In genomic region chr1:90725961-90726715, GRCh38 we compare ENCODE assay signal across 8 cellular contexts. TPM values are rescaled to one million over a fixed set of nuclear protein-coding genes. Genes with fewer than 3 reads are reported as not detected.
A peak's percentile ranks its signal among the peaks of the same experiment; 100 is the strongest.
DNase-seq lines count a peak whose midpoint lies in the region.

No MANE protein-coding gene starts in this region.

- H3K27me3 Mint-ChIP-seq in activated naive CD8-positive, alpha-beta T cell treated with anti-CD3 and anti-CD28 coated beads for 36 hours: peaks cover 100% of the 10 kb centered on the region
- H3K27me3 Mint-ChIP-seq in immature natural killer cell (ENCODE audit: low read depth in 3 of 3): peaks cover 60 to 76% (median 73%) of the 10 kb centered on the region in 3 donors

- H3K4me1 Mint-ChIP-seq in activated naive CD8-positive, alpha-beta T cell treated with anti-CD3 and anti-CD28 coated beads for 36 hours: peaks cover 48% of the 10 kb centered on the region
- peaks cover 61 to 88% of the 10 kb centered on the region in 2 donors for H3K4me1 Mint-ChIP-seq in immature natural killer cell

- H3K27me3 ChIP-seq in HUES6 (ENCODE audit: control insufficient read depth, insufficient read depth, low read length): peaks cover 100% of the 10 kb centered on the region
- H3K27me3 ChIP-seq in skeletal muscle satellite cell (ENCODE audit: control insufficient read depth, insufficient read depth, low read length): peaks cover 97% of the 10 kb centered on the region

- no peaks in the 10 kb centered on the region for H3K36me3 ChIP-seq in HUES6 (ENCODE audit: control insufficient read depth, insufficient read depth, low read length)
- H3K36me3 ChIP-seq in skeletal muscle satellite cell (ENCODE audit: insufficient read depth, low read length): no peaks in the 10 kb centered on the region

- H3K27ac ChIP-seq in HUES6 (ENCODE audit: low read depth, low read length) (no peak overlapping the region), caudate nucleus (ENCODE audit: low read depth, low read length) (no peak overlapping the region)

- peak overlapping the region; percentile 58 for H3K27ac Mint-ChIP-seq in activated naive CD8-positive, alpha-beta T cell treated with anti-CD3 and anti-CD28 coated beads for 36 hours
- peak overlapping the region in 2 of 6 donors; percentile 4 to 47 for H3K27ac Mint-ChIP-seq in immature natural killer cell

- H3K4me1 ChIP-seq in HUES6 (ENCODE audit: control insufficient read depth, insufficient read depth, low read length) (peaks cover 51% of the 10 kb centered on the region), skeletal muscle satellite cell (ENCODE audit: control insufficient read depth, insufficient read depth, low read length) (peaks cover 6% of the 10 kb centered on the region)

- peaks cover 16% of the 10 kb centered on the region for H3K36me3 Mint-ChIP-seq in activated naive CD8-positive, alpha-beta T cell treated with anti-CD3 and anti-CD28 coated beads for 36 hours
- H3K36me3 Mint-ChIP-seq in immature natural killer cell: peaks cover 0 to 5% (median 0%) of the 10 kb centered on the region in 3 donors

- peak overlapping the region; percentile 70 for H3K4me2 ChIP-seq in skeletal muscle satellite cell (ENCODE audit: low read length)

- no peak for DNase-seq in activated naive CD8-positive, alpha-beta T cell treated with anti-CD3 and anti-CD28 coated beads for 36 hours
- DNase-seq in immature natural killer cell: no peak
- DNase-seq in activated CD8-positive, alpha-beta memory T cell treated with anti-CD3 and anti-CD28 coated beads, Interleukin-2, amount 50 U/mL, for 48 hours: no peak
- DNase-seq in caudate nucleus (lab: John Stamatoyannopoulos, UW): no peak
- DNase-seq in SHP77 treated with DMSO at 0.1 percent for 48 hours (lab: John Stamatoyannopoulos, UW): no peak
- no peak for DNase-seq in central memory CD4-positive, alpha-beta T cell

- peaks cover 11% of the 10 kb centered on the region for H3K9me3 Mint-ChIP-seq in activated naive CD8-positive, alpha-beta T cell treated with anti-CD3 and anti-CD28 coated beads for 36 hours
- H3K9me3 Mint-ChIP-seq in immature natural killer cell: peaks cover 0 to 29% (median 6%) of the 10 kb centered on the region in 6 donors

- H3K4me3 Mint-ChIP-seq in activated naive CD8-positive, alpha-beta T cell treated with anti-CD3 and anti-CD28 coated beads for 36 hours: peak overlapping the region; percentile 65
- H3K4me3 Mint-ChIP-seq in immature natural killer cell: peak overlapping the region; percentile 64 to 85 (median 66)

- peak overlapping the region; percentile 66 for H3K4me3 ChIP-seq in HUES6 (ENCODE audit: low read depth, low read length)
- H3K4me3 ChIP-seq in skeletal muscle satellite cell (ENCODE audit: low read length): peak overlapping the region; percentile 56

- H3K9ac ChIP-seq in HUES6 (ENCODE audit: low read length): peak overlapping the region; percentile 35
- H3K9ac ChIP-seq in skeletal muscle satellite cell (ENCODE audit: low read depth, low read length): no peak overlapping the region

- no peaks in the 10 kb centered on the region for H3K9me3 ChIP-seq in HUES6 (ENCODE audit: control insufficient read depth, insufficient read depth, low read depth, low read length)
- H3K9me3 ChIP-seq in skeletal muscle satellite cell (replicated peaks; ENCODE audit: low read length): no peaks in the 10 kb centered on the region

RNA-seq across cellular contexts. Expression of gene BARHL2, which starts 9.0 kb away (rescaled TPM):
- total RNA-seq in activated naive CD8-positive, alpha-beta T cell treated with anti-CD3 and anti-CD28 coated beads for 36 hours: not detected
- not detected for polyA plus RNA-seq in immature natural killer cell
- not detected in 2 replicates for total RNA-seq in skeletal muscle satellite cell (2012; rRNA removed)
